Comparison of ENCODE assay signal across 1 cellular context in the genomic region with DNA sequence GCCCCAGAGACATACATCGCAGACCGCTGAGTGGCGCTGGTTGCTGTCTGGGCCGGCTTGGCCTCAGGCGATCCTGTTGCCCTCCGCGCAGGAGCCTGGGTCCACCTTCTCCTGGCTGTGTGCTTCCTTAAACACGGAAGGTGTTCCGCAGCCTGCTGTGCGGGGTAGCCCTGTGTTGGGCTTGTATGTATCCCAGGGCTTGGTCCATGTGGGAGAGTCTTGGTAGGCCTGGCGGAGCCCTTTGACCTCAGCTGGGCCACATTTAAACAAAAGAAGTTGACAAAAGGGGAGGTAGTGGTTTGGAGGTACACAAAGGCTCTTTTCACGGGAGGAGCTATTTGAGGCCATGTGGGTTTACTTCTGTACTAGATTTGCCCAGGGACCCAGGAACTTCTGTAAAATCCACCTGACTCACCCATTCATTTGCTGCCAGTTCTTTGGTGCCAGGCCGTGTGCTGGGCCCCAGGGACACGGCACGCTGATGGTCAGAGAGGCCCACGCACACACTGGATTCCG.
TF ChIP-seq lines count a peak whose summit lies in the region.

No MANE protein-coding gene starts in this region.

TF ChIP-seq in HepG2, 621 proteins besides CTCF, POLR2A, EP300 and RAD21 (continued from another document and continues in another):
- TF ChIP-seq CREBL2 (CRISPR knock-in tag; IDR thresholded peaks at IDR 0.05; ENCODE audit: borderline replicate concordance), result no peak
- TF ChIP-seq ZNF30 (CRISPR knock-in tag; IDR thresholded peaks at IDR 0.05), result no peak
- TF ChIP-seq, protein P1, sequence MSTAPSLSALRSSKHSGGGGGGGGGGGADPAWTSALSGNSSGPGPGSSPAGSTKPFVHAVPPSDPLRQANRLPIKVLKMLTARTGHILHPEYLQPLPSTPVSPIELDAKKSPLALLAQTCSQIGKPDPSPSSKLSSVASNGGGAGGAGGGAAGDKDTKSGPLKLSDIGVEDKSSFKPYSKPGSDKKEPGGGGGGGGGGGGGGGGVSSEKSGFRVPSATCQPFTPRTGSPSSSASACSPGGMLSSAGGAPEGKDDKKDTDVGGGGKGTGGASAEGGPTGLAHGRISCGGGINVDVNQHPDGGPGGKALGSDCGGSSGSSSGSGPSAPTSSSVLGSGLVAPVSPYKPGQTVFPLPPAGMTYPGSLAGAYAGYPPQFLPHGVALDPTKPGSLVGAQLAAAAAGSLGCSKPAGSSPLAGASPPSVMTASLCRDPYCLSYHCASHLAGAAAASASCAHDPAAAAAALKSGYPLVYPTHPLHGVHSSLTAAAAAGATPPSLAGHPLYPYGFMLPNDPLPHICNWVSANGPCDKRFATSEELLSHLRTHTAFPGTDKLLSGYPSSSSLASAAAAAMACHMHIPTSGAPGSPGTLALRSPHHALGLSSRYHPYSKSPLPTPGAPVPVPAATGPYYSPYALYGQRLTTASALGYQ (CRISPR knock-in tag; IDR thresholded peaks at IDR 0.05), result peak; percentile 65; the same call in 1 of the 2 replicates
- TF ChIP-seq ZNF280B (CRISPR knock-in tag; IDR thresholded peaks at IDR 0.05; ENCODE audit: borderline replicate concordance), result no peak
- peak; percentile 65 for TF ChIP-seq ELF1 (CRISPR knock-in tag; IDR thresholded peaks at IDR 0.05)
- TF ChIP-seq ZMYM2 (CRISPR knock-in tag; IDR thresholded peaks at IDR 0.05), result peak; percentile 78
- TF ChIP-seq PLRG1 (conservative IDR thresholded peaks at IDR 0.05), result no peak
- no peak for TF ChIP-seq NKX3-1 (CRISPR knock-in tag; IDR thresholded peaks at IDR 0.05)
- TF ChIP-seq ZKSCAN8 (CRISPR knock-in tag; IDR thresholded peaks at IDR 0.05; ENCODE audit: borderline replicate concordance), result 0 out of 2 replicates have a peak, but pooled peaks have one; percentile 52
- TF ChIP-seq ZNF558 (CRISPR knock-in tag; IDR thresholded peaks at IDR 0.05; ENCODE audit: borderline replicate concordance), result no peak
- TF ChIP-seq ZIK1 (CRISPR knock-in tag; IDR thresholded peaks at IDR 0.05; ENCODE audit: borderline replicate concordance, low read depth), result no peak
- no peak for TF ChIP-seq SNAI1 (CRISPR knock-in tag; IDR thresholded peaks at IDR 0.05; ENCODE audit: borderline replicate concordance)
- no peak for TF ChIP-seq MATR3 (CRISPR knock-in tag; IDR thresholded peaks at IDR 0.05)
- TF ChIP-seq AHR (CRISPR knock-in tag; IDR thresholded peaks at IDR 0.05), result no peak
- TF ChIP-seq, protein P2, sequence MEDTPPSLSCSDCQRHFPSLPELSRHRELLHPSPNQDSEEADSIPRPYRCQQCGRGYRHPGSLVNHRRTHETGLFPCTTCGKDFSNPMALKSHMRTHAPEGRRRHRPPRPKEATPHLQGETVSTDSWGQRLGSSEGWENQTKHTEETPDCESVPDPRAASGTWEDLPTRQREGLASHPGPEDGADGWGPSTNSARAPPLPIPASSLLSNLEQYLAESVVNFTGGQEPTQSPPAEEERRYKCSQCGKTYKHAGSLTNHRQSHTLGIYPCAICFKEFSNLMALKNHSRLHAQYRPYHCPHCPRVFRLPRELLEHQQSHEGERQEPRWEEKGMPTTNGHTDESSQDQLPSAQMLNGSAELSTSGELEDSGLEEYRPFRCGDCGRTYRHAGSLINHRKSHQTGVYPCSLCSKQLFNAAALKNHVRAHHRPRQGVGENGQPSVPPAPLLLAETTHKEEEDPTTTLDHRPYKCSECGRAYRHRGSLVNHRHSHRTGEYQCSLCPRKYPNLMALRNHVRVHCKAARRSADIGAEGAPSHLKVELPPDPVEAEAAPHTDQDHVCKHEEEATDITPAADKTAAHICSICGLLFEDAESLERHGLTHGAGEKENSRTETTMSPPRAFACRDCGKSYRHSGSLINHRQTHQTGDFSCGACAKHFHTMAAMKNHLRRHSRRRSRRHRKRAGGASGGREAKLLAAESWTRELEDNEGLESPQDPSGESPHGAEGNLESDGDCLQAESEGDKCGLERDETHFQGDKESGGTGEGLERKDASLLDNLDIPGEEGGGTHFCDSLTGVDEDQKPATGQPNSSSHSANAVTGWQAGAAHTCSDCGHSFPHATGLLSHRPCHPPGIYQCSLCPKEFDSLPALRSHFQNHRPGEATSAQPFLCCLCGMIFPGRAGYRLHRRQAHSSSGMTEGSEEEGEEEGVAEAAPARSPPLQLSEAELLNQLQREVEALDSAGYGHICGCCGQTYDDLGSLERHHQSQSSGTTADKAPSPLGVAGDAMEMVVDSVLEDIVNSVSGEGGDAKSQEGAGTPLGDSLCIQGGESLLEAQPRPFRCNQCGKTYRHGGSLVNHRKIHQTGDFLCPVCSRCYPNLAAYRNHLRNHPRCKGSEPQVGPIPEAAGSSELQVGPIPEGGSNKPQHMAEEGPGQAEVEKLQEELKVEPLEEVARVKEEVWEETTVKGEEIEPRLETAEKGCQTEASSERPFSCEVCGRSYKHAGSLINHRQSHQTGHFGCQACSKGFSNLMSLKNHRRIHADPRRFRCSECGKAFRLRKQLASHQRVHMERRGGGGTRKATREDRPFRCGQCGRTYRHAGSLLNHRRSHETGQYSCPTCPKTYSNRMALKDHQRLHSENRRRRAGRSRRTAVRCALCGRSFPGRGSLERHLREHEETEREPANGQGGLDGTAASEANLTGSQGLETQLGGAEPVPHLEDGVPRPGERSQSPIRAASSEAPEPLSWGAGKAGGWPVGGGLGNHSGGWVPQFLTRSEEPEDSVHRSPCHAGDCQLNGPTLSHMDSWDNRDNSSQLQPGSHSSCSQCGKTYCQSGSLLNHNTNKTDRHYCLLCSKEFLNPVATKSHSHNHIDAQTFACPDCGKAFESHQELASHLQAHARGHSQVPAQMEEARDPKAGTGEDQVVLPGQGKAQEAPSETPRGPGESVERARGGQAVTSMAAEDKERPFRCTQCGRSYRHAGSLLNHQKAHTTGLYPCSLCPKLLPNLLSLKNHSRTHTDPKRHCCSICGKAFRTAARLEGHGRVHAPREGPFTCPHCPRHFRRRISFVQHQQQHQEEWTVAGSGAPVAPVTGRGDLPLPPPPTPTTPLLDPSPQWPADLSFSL (CRISPR knock-in tag; IDR thresholded peaks at IDR 0.05), result no peak
- TF ChIP-seq, protein P3, sequence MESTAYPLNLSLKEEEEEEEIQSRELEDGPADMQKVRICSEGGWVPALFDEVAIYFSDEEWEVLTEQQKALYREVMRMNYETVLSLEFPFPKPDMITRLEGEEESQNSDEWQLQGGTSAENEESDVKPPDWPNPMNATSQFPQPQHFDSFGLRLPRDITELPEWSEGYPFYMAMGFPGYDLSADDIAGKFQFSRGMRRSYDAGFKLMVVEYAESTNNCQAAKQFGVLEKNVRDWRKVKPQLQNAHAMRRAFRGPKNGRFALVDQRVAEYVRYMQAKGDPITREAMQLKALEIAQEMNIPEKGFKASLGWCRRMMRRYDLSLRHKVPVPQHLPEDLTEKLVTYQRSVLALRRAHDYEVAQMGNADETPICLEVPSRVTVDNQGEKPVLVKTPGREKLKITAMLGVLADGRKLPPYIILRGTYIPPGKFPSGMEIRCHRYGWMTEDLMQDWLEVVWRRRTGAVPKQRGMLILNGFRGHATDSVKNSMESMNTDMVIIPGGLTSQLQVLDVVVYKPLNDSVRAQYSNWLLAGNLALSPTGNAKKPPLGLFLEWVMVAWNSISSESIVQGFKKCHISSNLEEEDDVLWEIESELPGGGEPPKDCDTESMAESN (CRISPR knock-in tag; conservative IDR thresholded peaks at IDR 0.05), result no peak
- TF ChIP-seq MAZ (IDR thresholded peaks at IDR 0.05; ENCODE audit: borderline replicate concordance, low read depth, low read length), result peak; percentile 12; the same call in 1 of the 2 replicates
- TF ChIP-seq MAZ (CRISPR knock-in tag; IDR thresholded peaks at IDR 0.05; ENCODE audit: low read depth), result 0 out of 2 replicates have a peak, but pooled peaks have one; percentile 35
- TF ChIP-seq POGZ (CRISPR knock-in tag; IDR thresholded peaks at IDR 0.05), result no peak
- no peak for TF ChIP-seq SMYD3 (CRISPR knock-in tag; IDR thresholded peaks at IDR 0.05)
- 0 out of 2 replicates have a peak, but pooled peaks have one; percentile 16 for TF ChIP-seq TBX3 (IDR thresholded peaks at IDR 0.05; ENCODE audit: borderline replicate concordance)
- TF ChIP-seq ZNF260 (CRISPR knock-in tag; IDR thresholded peaks at IDR 0.05; ENCODE audit: borderline replicate concordance, low read depth), result no peak
- TF ChIP-seq ARNT2 (CRISPR knock-in tag; IDR thresholded peaks at IDR 0.05; ENCODE audit: low read depth), result peak; percentile 18; the same call in 1 of the 2 replicates
- peak; percentile 7; the same call in 1 of the 2 replicates for TF ChIP-seq SMC3 (IDR thresholded peaks at IDR 0.05; ENCODE audit: low read length)
- peak; percentile 85 for TF ChIP-seq ZFX (CRISPR knock-in tag; IDR thresholded peaks at IDR 0.05; ENCODE audit: low read depth)
- TF ChIP-seq ZNF18 (CRISPR knock-in tag; IDR thresholded peaks at IDR 0.05; ENCODE audit: insufficient replicate concordance), result no peak
- TF ChIP-seq THYN1 (CRISPR knock-in tag; IDR thresholded peaks at IDR 0.05; ENCODE audit: borderline replicate concordance, low read depth), result no peak
- TF ChIP-seq, protein P4, sequence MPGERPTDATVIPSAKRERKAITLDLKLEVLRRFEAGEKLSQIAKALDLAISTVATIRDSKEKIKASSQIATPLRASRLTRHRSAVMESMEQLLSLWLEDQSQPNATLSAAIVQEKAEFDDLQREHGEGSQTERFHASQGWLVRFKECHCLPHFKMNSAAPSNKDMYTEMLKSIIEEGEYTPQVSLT (CRISPR knock-in tag; IDR thresholded peaks at IDR 0.05; ENCODE audit: borderline replicate concordance, low read depth), result no peak
- TF ChIP-seq ZNF12 (CRISPR knock-in tag; IDR thresholded peaks at IDR 0.05), result peak; percentile 44; the same call in 1 of the 2 replicates
- no peak for TF ChIP-seq ZNF329 (CRISPR knock-in tag; IDR thresholded peaks at IDR 0.05; ENCODE audit: low read depth)
- no peak for TF ChIP-seq HCFC1 (IDR thresholded peaks at IDR 0.05; ENCODE audit: low read depth, low read length)
- no peak for TF ChIP-seq ZNF724P (CRISPR knock-in tag; IDR thresholded peaks at IDR 0.05; ENCODE audit: borderline replicate concordance)
- no peak for TF ChIP-seq NPAS2 (CRISPR knock-in tag; IDR thresholded peaks at IDR 0.05; ENCODE audit: borderline replicate concordance)
- TF ChIP-seq CHD4 (IDR thresholded peaks at IDR 0.05; ENCODE audit: borderline replicate concordance, low read length), result no peak
- TF ChIP-seq TP53 (CRISPR knock-in tag; conservative IDR thresholded peaks at IDR 0.05), result 0 out of 2 replicates have a peak, but pooled peaks have one; percentile 68
- TF ChIP-seq ZNF598 (CRISPR knock-in tag; IDR thresholded peaks at IDR 0.05; ENCODE audit: borderline replicate concordance), result no peak
- TF ChIP-seq FOXA3 (CRISPR knock-in tag; IDR thresholded peaks at IDR 0.05), result peak; percentile 94
- TF ChIP-seq ZNF124 (CRISPR knock-in tag; IDR thresholded peaks at IDR 0.05), result peak; percentile 78; the same call in 1 of the 2 replicates
- peak; percentile 73; the same call in 1 of the 2 replicates for TF ChIP-seq ZNF414 (CRISPR knock-in tag; IDR thresholded peaks at IDR 0.05)
- no peak for TF ChIP-seq KDM4B (CRISPR knock-in tag; IDR thresholded peaks at IDR 0.05)
- no peak for TF ChIP-seq ZNF431 (CRISPR knock-in tag; IDR thresholded peaks at IDR 0.05; ENCODE audit: borderline replicate concordance, low read depth)
- 0 out of 2 replicates have a peak, but pooled peaks have one; percentile 60 for TF ChIP-seq THAP7 (CRISPR knock-in tag; IDR thresholded peaks at IDR 0.05)
- peak; percentile 61; the same call in 1 of the 2 replicates for TF ChIP-seq KMT2A (CRISPR knock-in tag; IDR thresholded peaks at IDR 0.05)
- TF ChIP-seq KDM3A (CRISPR knock-in tag; IDR thresholded peaks at IDR 0.05; ENCODE audit: low read depth), result peak; percentile 65; the same call in 1 of the 2 replicates
- TF ChIP-seq ZNF703 (CRISPR knock-in tag; IDR thresholded peaks at IDR 0.05; ENCODE audit: borderline replicate concordance), result no peak
- 0 out of 2 replicates have a peak, but pooled peaks have one; percentile 28 for TF ChIP-seq KLF12 (CRISPR knock-in tag; IDR thresholded peaks at IDR 0.05; ENCODE audit: borderline replicate concordance)
- peak; percentile 52 for TF ChIP-seq ZNF331 (CRISPR knock-in tag; IDR thresholded peaks at IDR 0.05)
- peak; percentile 31; the same call in 1 of the 2 replicates for TF ChIP-seq HHEX (CRISPR knock-in tag; IDR thresholded peaks at IDR 0.05)
- no peak for TF ChIP-seq ZC3H4 (CRISPR knock-in tag; IDR thresholded peaks at IDR 0.05; ENCODE audit: borderline replicate concordance)
- TF ChIP-seq ZNF232 (CRISPR knock-in tag; IDR thresholded peaks at IDR 0.05; ENCODE audit: borderline replicate concordance), result 0 out of 2 replicates have a peak, but pooled peaks have one; percentile 73
- no peak for TF ChIP-seq ZNF562 (CRISPR knock-in tag; IDR thresholded peaks at IDR 0.05; ENCODE audit: borderline replicate concordance)
- TF ChIP-seq CCAR2 (optimal IDR thresholded peaks at IDR 0.05; ENCODE audit: low read depth, low read length), result no peak
